ENCODE assay signal across 1 cellular context in the genomic region with DNA sequence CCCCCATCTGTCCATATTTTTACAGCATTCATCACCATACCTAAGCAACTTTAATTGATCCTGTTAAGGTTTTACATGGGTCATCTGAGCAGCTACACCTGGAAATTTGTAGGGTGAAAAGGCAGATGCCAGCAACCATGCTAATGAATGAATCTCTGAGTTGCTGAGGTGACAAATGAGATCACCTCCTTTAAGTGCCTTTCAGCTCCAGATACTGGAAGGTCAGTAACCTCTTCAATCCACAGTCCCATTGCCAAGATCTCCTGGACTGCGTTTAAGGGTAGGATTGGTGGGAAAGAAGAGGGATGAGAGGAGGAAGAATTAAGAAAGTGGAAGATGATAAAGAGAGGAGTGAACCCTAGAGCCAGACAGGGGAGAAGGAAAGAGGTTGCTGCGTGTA.
TF ChIP-seq lines count a peak whose summit lies in the region.

No MANE protein-coding gene starts in this region.

TF ChIP-seq in GM23338, 12 proteins besides CTCF, POLR2A, EP300 and RAD21 (continued from another document):
- TF ChIP-seq, protein P1, sequence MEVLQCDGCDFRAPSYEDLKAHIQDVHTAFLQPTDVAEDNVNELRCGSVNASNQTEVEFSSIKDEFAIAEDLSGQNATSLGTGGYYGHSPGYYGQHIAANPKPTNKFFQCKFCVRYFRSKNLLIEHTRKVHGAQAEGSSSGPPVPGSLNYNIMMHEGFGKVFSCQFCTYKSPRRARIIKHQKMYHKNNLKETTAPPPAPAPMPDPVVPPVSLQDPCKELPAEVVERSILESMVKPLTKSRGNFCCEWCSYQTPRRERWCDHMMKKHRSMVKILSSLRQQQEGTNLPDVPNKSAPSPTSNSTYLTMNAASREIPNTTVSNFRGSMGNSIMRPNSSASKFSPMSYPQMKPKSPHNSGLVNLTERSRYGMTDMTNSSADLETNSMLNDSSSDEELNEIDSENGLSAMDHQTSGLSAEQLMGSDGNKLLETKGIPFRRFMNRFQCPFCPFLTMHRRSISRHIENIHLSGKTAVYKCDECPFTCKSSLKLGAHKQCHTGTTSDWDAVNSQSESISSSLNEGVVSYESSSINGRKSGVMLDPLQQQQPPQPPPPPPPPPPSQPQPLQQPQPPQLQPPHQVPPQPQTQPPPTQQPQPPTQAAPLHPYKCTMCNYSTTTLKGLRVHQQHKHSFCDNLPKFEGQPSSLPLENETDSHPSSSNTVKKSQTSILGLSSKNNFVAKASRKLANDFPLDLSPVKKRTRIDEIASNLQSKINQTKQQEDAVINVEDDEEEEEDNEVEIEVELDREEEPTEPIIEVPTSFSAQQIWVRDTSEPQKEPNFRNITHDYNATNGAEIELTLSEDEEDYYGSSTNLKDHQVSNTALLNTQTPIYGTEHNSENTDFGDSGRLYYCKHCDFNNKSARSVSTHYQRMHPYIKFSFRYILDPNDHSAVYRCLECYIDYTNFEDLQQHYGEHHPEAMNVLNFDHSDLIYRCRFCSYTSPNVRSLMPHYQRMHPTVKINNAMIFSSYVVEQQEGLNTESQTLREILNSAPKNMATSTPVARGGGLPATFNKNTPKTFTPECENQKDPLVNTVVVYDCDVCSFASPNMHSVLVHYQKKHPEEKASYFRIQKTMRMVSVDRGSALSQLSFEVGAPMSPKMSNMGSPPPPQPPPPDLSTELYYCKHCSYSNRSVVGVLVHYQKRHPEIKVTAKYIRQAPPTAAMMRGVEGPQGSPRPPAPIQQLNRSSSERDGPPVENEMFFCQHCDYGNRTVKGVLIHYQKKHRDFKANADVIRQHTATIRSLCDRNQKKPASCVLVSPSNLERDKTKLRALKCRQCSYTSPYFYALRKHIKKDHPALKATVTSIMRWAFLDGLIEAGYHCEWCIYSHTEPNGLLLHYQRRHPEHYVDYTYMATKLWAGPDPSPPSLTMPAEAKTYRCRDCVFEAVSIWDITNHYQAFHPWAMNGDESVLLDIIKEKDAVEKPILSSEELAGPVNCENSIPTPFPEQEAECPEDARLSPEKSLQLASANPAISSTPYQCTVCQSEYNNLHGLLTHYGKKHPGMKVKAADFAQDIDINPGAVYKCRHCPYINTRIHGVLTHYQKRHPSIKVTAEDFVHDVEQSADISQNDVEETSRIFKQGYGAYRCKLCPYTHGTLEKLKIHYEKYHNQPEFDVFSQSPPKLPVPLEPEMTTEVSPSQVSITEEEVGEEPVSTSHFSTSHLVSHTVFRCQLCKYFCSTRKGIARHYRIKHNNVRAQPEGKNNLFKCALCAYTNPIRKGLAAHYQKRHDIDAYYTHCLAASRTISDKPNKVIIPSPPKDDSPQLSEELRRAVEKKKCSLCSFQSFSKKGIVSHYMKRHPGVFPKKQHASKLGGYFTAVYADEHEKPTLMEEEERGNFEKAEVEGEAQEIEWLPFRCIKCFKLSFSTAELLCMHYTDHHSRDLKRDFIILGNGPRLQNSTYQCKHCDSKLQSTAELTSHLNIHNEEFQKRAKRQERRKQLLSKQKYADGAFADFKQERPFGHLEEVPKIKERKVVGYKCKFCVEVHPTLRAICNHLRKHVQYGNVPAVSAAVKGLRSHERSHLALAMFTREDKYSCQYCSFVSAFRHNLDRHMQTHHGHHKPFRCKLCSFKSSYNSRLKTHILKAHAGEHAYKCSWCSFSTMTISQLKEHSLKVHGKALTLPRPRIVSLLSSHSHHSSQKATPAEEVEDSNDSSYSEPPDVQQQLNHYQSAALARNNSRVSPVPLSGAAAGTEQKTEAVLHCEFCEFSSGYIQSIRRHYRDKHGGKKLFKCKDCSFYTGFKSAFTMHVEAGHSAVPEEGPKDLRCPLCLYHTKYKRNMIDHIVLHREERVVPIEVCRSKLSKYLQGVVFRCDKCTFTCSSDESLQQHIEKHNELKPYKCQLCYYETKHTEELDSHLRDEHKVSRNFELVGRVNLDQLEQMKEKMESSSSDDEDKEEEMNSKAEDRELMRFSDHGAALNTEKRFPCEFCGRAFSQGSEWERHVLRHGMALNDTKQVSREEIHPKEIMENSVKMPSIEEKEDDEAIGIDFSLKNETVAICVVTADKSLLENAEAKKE (CRISPR knock-in tag; IDR thresholded peaks at IDR 0.05), result no peak
